In the genomic region with DNA sequence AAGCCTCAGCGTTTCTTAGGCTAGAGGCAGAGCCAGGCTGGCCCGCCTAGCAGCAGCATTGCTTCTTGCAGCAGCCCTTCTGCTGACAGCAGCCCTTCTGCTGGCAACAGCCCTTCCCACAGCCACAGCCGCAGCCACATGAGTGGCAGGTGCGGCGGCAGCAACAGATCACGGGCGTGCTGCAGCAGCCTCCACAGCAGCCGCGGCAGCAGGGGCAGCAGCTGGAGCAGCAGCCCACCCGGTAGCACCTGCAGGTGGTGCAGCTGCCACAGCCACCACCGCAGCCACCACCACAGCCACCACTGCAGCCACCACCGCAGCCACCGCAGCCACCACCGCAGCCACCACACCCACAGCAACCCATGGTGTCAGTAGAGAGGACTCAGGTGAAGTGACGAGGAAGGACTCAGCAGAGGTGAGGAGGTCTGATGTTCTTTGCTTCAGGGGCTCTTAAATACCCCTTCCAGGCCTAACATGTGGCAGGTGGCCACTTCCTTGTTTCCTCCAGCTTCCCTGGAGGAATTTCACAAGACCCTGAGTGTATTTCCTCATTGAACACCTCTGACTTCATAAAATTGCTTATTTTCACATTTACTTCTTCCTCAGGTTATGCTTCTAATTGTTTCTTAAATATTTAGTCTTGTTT, we compare ENCODE assay signal across 20 cellular contexts. TPM values are rescaled to one million over a fixed set of nuclear protein-coding genes. Genes with fewer than 3 reads are reported as not detected.
DNase-seq lines count a peak whose midpoint lies in the region; ATAC-seq and TF ChIP-seq lines count a peak whose summit lies in the region.
"Had no signal": no experiment of that assay in that cellular context is flagged by ENCODE, and none has a peak within 500 bp of the region (broad histone marks: within the 10 kb centered on the region; RNA-seq: fewer than 3 reads in every experiment).

A gene with protein sequence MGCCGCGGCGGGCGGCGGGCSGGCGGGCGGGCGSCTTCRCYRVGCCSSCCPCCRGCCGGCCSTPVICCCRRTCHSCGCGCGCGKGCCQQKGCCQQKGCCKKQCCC (minus strand): TSS at position 364 of the 646 bp plus-strand sequence. CDS start 0 bp downstream, at position 364.

- POLR2A ChIA-PET in SK-N-SH (lab: Yijun Ruan, JAX): no interaction called here

- no peak within 1 kb of the TSS for H3K9ac ChIP-seq in SK-N-SH

- no peak for TF ChIP-seq CTCF in SK-N-SH (IDR thresholded peaks at IDR 0.05)
- TF ChIP-seq CTCF in hepatocyte (IDR thresholded peaks at IDR 0.05; ENCODE audit: poor library complexity): no peak
- TF ChIP-seq CTCF in upper lobe of right lung (IDR thresholded peaks at IDR 0.05): no peak

- H3K27me3 ChIP-seq in SK-N-SH (ENCODE audit: insufficient read depth) (peaks cover 43% of the 10 kb centered on the region), hepatocyte (no peaks in the 10 kb centered on the region), upper lobe of right lung (no peaks in the 10 kb centered on the region)

- H3K36me3 ChIP-seq in SK-N-SH (replicated peaks in 1 of 2; ENCODE audit: control insufficient read depth in 1 of 2, insufficient read depth in 2 of 2, low read length in 1 of 2) (no peaks in the 10 kb centered on the region), hepatocyte (replicated peaks; ENCODE audit: insufficient read depth, low read depth) (no peaks in the 10 kb centered on the region), upper lobe of right lung (no peaks in the 10 kb centered on the region)
- H3K36me3 ChIP-seq: BE2C had no signal

- intact Hi-C loops in upper lobe of right lung (cut with DNase I): no loop called here

- H3K4me2 ChIP-seq in SK-N-SH: no peak within 1 kb of the TSS
- no peak within 1 kb of the TSS for H3K4me2 ChIP-seq in hepatocyte

- H3K9me2 ChIP-seq in SK-N-SH (no peaks in the 10 kb centered on the region), hepatocyte (replicated peaks; ENCODE audit: insufficient read depth) (no peaks in the 10 kb centered on the region)

- H2AFZ ChIP-seq in SK-N-SH (ENCODE audit: low read depth): no peak within 1 kb of the TSS
- H2AFZ ChIP-seq in hepatocyte: no peak within 1 kb of the TSS

- DNase-seq in SK-N-SH: no peak
- peak; percentile 29 for DNase-seq in SK-N-DZ (ENCODE audit: low spot score)
- DNase-seq in hepatocyte (ENCODE audit: low spot score): no peak
- no peak for DNase-seq in upper lobe of right lung
- no peak for DNase-seq in activated CD4-positive, CD25-positive, alpha-beta regulatory T cell (lab: John Stamatoyannopoulos, UW)
- no peak for DNase-seq in left lobe of liver (ENCODE audit: low spot score)
- DNase-seq: BE2C; CD4-positive, CD25-positive, alpha-beta regulatory T cell; COR-L47; GF-D8; H9; KG1; NCI-H1092; NCI-H1436 treated with DMSO at 0.1 percent for 48 hours; NCI-H2029; PC-3; SIG-M5 had no signal

- TF ChIP-seq EP300 in SK-N-SH (IDR thresholded peaks at IDR 0.05; ENCODE audit: borderline replicate concordance in 1 of 2, low read depth in 1 of 2, low read length in 1 of 2): no peak

- CTCF ChIA-PET in SK-N-SH (lab: Yijun Ruan, JAX): no interaction called here

- peak; percentile 33; the same call in 2 of the 3 replicates for ATAC-seq in SK-N-SH treated with all-trans-retinoic acid at 6 μM for 48 hours
- ATAC-seq in upper lobe of right lung: peak; percentile 47
- no peak for ATAC-seq in HG03521 (IDR thresholded peaks at IDR 0.05; ENCODE audit: unreplicated experiment)
- no peak for ATAC-seq in left lobe of liver
- ATAC-seq: PC-3 had no signal

- no peaks in the 10 kb centered on the region for H4K20me1 ChIP-seq in SK-N-SH (ENCODE audit: insufficient read depth)
- H4K20me1 ChIP-seq in hepatocyte (ENCODE audit: insufficient read depth, poor library complexity, severe bottlenecking): no peaks in the 10 kb centered on the region

- H3F3A ChIP-seq in SK-N-SH (replicated peaks; ENCODE audit: insufficient read depth): no peaks in the 10 kb centered on the region

- TF ChIP-seq RAD21 in SK-N-SH (IDR thresholded peaks at IDR 0.05; ENCODE audit: low read length): no peak

- no peaks in the 10 kb centered on the region for H3K79me2 ChIP-seq in SK-N-SH (ENCODE audit: insufficient read depth)
- no peaks in the 10 kb centered on the region for H3K79me2 ChIP-seq in hepatocyte

- H3K9me3 ChIP-seq in SK-N-SH (no peaks in the 10 kb centered on the region), hepatocyte (ENCODE audit: low read depth) (no peaks in the 10 kb centered on the region), upper lobe of right lung (no peaks in the 10 kb centered on the region)
- H3K9me3 ChIP-seq: BE2C had no signal

- 26% methylated on average over 6 of the region's 15 CpGs for WGBS in SK-N-SH (ENCODE audit: low lambda C conversion rate)
- WGBS in hepatocyte (ENCODE audit: low lambda C conversion rate, missing lambda C conversion rate): 99% methylated on average over 15 of the region's 15 CpGs

- H3K4me1 ChIP-seq in SK-N-SH (ENCODE audit: control insufficient read depth in 1 of 2, insufficient read depth in 2 of 2, low read depth in 1 of 2, low read length in 1 of 2) (no peaks in the 10 kb centered on the region), hepatocyte (ENCODE audit: insufficient read depth) (peaks cover 12% of the 10 kb centered on the region), upper lobe of right lung (no peaks in the 10 kb centered on the region)
- H3K4me1 ChIP-seq: BE2C had no signal

- H3K27ac ChIP-seq in SK-N-SH (ENCODE audit: low read depth in 2 of 2, low read length in 1 of 2): no peak within 1 kb of the TSS
- peak within 1 kb of the TSS; percentile 82 for H3K27ac ChIP-seq in hepatocyte
- no peak within 1 kb of the TSS for H3K27ac ChIP-seq in upper lobe of right lung
- H3K27ac ChIP-seq: RWPE1 had no signal

- H3K4me3 ChIP-seq in SK-N-SH (ENCODE audit: low read depth in 2 of 2, low read length in 1 of 2): no peak within 1 kb of the TSS
- no peak within 1 kb of the TSS for H3K4me3 ChIP-seq in hepatocyte
- no peak within 1 kb of the TSS for H3K4me3 ChIP-seq in upper lobe of right lung

TF ChIP-seq in SK-N-SH treated with all-trans-retinoic acid at 6 μM for 48 hours, 23 proteins besides CTCF, POLR2A, EP300 and RAD21 (continues in another document):
- TF ChIP-seq ZC3H10 (CRISPR knock-in tag; IDR thresholded peaks at IDR 0.05) (no peak), ESRRG (CRISPR knock-in tag; IDR thresholded peaks at IDR 0.05) (no peak), GLIS3 (CRISPR knock-in tag; IDR thresholded peaks at IDR 0.05) (no peak)
- TF ChIP-seq, protein P1, sequence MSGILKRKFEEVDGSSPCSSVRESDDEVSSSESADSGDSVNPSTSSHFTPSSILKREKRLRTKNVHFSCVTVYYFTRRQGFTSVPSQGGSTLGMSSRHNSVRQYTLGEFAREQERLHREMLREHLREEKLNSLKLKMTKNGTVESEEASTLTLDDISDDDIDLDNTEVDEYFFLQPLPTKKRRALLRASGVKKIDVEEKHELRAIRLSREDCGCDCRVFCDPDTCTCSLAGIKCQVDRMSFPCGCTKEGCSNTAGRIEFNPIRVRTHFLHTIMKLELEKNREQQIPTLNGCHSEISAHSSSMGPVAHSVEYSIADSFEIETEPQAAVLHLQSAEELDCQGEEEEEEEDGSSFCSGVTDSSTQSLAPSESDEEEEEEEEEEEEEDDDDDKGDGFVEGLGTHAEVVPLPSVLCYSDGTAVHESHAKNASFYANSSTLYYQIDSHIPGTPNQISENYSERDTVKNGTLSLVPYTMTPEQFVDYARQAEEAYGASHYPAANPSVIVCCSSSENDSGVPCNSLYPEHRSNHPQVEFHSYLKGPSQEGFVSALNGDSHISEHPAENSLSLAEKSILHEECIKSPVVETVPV (CRISPR knock-in tag; IDR thresholded peaks at IDR 0.05): no peak

TF ChIP-seq in SK-N-SH, 30 proteins besides CTCF, POLR2A, EP300 and RAD21 (continues in another document):
- TF ChIP-seq, protein P2, sequence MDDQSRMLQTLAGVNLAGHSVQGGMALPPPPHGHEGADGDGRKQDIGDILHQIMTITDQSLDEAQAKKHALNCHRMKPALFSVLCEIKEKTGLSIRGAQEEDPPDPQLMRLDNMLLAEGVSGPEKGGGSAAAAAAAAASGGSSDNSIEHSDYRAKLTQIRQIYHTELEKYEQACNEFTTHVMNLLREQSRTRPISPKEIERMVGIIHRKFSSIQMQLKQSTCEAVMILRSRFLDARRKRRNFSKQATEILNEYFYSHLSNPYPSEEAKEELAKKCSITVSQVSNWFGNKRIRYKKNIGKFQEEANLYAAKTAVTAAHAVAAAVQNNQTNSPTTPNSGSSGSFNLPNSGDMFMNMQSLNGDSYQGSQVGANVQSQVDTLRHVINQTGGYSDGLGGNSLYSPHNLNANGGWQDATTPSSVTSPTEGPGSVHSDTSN (IDR thresholded peaks at IDR 0.05): no peak
- TF ChIP-seq TCF12 (IDR thresholded peaks at IDR 0.05): no peak
- TF ChIP-seq GABPA (IDR thresholded peaks at IDR 0.05; ENCODE audit: low read depth): no peak
- TF ChIP-seq RFX5 (IDR thresholded peaks at IDR 0.05; ENCODE audit: low read length): no peak
- TF ChIP-seq, protein P3, sequence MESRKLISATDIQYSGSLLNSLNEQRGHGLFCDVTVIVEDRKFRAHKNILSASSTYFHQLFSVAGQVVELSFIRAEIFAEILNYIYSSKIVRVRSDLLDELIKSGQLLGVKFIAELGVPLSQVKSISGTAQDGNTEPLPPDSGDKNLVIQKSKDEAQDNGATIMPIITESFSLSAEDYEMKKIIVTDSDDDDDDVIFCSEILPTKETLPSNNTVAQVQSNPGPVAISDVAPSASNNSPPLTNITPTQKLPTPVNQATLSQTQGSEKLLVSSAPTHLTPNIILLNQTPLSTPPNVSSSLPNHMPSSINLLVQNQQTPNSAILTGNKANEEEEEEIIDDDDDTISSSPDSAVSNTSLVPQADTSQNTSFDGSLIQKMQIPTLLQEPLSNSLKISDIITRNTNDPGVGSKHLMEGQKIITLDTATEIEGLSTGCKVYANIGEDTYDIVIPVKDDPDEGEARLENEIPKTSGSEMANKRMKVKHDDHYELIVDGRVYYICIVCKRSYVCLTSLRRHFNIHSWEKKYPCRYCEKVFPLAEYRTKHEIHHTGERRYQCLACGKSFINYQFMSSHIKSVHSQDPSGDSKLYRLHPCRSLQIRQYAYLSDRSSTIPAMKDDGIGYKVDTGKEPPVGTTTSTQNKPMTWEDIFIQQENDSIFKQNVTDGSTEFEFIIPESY (IDR thresholded peaks at IDR 0.05; ENCODE audit: borderline replicate concordance, low read depth): no peak
- no peak for TF ChIP-seq TAF1 (IDR thresholded peaks at IDR 0.05; ENCODE audit: borderline replicate concordance, low read depth, low read length)
- TF ChIP-seq SMC3 (IDR thresholded peaks at IDR 0.05; ENCODE audit: low read depth, low read length): no peak

RNA-seq across cellular contexts. Expression of the gene that starts here (rescaled TPM):
- polyA plus RNA-seq in SK-N-SH (2012; rRNA removed): not detected in 2 replicates
- polyA plus RNA-seq in SK-N-SH (2012; cell fraction: cytosol; rRNA removed): not detected in 2 replicates
- polyA plus RNA-seq in SK-N-SH (2012; cell fraction: nucleus; rRNA removed): not detected in 2 replicates
- polyA plus RNA-seq in SK-N-DZ (2014; cell fraction: cytosol; rRNA removed): not detected in 2 replicates
- not detected in 2 replicates for polyA plus RNA-seq in SK-N-DZ (2014; cell fraction: nucleus; rRNA removed)
- total RNA-seq in hepatocyte: not detected in 2 replicates
- polyA plus RNA-seq in hepatocyte: not detected in 2 replicates
- not detected for total RNA-seq in upper lobe of right lung
- total RNA-seq in left lobe of liver: not detected
- total RNA-seq: CD4-positive, CD25-positive, alpha-beta regulatory T cell; H9; PC-3 had no signal
- polyA plus RNA-seq: CD4-positive, CD25-positive, alpha-beta regulatory T cell had no signal

Comparison
In these comparisons a context has a peak if more than half of its experiments do, and no peak if none do; other contexts are left out.
1. Peak in ATAC-seq in upper lobe of right lung; RNA of the gene not detected or under 1 TPM.